Comparison of ENCODE assay signal across 2 cellular contexts in the genomic region with DNA sequence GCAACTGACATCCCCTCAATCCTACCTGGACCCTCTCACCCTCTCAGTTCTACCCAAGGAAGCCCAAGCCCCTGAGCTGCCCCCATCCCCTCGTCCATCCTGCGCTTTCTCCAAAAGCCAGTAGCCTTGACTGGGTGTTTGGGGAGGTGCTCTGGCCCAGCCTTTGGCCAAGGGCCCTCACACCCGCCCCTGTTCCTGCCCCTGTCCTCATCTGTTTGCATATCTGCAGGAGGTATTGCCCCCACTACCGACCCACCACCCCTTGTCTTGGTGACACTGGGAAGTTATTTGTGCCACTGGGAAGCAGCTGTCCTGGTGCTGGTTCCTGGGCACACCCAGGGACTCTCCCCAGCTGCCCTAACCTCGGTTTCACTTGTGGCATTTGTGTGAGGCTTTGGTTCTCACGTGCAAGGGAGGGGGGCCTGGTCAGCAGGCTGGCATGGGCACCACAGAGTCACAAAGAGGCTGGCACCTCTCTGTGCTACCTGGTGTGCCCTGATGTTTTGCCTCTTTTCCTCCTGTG.
TF ChIP-seq lines count a peak whose summit lies in the region.

No MANE protein-coding gene starts in this region.

TF ChIP-seq in IMR-90, 13 proteins besides CTCF, POLR2A, EP300 and RAD21:
- no peak for TF ChIP-seq RFX5 (IDR thresholded peaks at IDR 0.05; ENCODE audit: low read depth, low read length)
- no peak for TF ChIP-seq MXI1 (IDR thresholded peaks at IDR 0.05; ENCODE audit: borderline replicate concordance, low read depth, low read length)

TF ChIP-seq in H1, 55 proteins besides CTCF, POLR2A, EP300 and RAD21:
- TF ChIP-seq CBX5 (IDR thresholded peaks at IDR 0.05; ENCODE audit: low read depth, low read length): no peak
- TF ChIP-seq RNF2 (IDR thresholded peaks at IDR 0.05; ENCODE audit: borderline replicate concordance, low read depth, low read length, missing control alignments, poor library complexity, severe bottlenecking): no peak
- no peak for TF ChIP-seq CHD2 (IDR thresholded peaks at IDR 0.05; ENCODE audit: low read length)
